ENCODE assay signal across 8 cellular contexts in genomic region chr19:4065430-4066175, GRCh38. TPM values are rescaled to one million over a fixed set of nuclear protein-coding genes. Genes with fewer than 3 reads are reported as not detected.
DNase-seq lines count a peak whose midpoint lies in the region; ATAC-seq and TF ChIP-seq lines count a peak whose summit lies in the region.

No MANE protein-coding gene starts in this region.

- H3K4me1 Mint-ChIP-seq in naive B cell = peaks cover 14 to 36% (median 30%) of the 10 kb centered on the region in 3 donors

- TF ChIP-seq CTCF in epithelial cell of proximal tubule (conservative IDR thresholded peaks at IDR 0.05; ENCODE audit: low read depth, low read length) = no peak

- no peaks in the 10 kb centered on the region for H3K27me3 Mint-ChIP-seq in naive B cell

- peak; percentile 59 for ATAC-seq in GM21619 (IDR thresholded peaks at IDR 0.05; ENCODE audit: unreplicated experiment)
- ATAC-seq in naive B cell (ENCODE audit: low read depth in 2 of 2) = peak; percentile 71 to 72

- no peaks in the 10 kb centered on the region for H3K9me3 Mint-ChIP-seq in naive B cell

- H3K36me3 Mint-ChIP-seq in naive B cell = no peaks in the 10 kb centered on the region

- DNase-seq in DMS153 treated with DMSO at 0.1 percent for 48 hours (lab: John Stamatoyannopoulos, UW; ENCODE audit: unreplicated experiment) (peak; percentile 79), OCI-M1 (lab: John Stamatoyannopoulos, UW) (peak; percentile 93), epithelial cell of proximal tubule (ENCODE audit: low read depth) (peak; percentile 46), naive B cell (peak; percentile 99)
- DNase-seq in activated T-cell treated with anti-CD3 and anti-CD28 coated beads, Interleukin-2, amount 50 U/mL, for 1 hour = peak; percentile 98
- peak; percentile 92 to 97 for DNase-seq in stimulated activated CD8-positive, alpha-beta memory T cell treated with anti-CD3 and anti-CD28 coated beads, Interleukin-7, amount 100 ng/mL, for 48 hours (ENCODE audit: extremely low read depth in 1 of 2, low read depth in 1 of 2)

- no peak for TF ChIP-seq RAD21 in Ishikawa (IDR thresholded peaks at IDR 0.05; ENCODE audit: low read depth)

- peak overlapping the region; percentile 86 for H3K4me3 ChIP-seq in epithelial cell of proximal tubule (ENCODE audit: low read depth, low read length)

- no peak for TF ChIP-seq EP300 in Ishikawa (IDR thresholded peaks at IDR 0.05; ENCODE audit: borderline replicate concordance)

- H3K4me3 Mint-ChIP-seq in naive B cell = peak overlapping the region; percentile 72 to 91 (median 78)

- H3K27ac Mint-ChIP-seq in naive B cell = peak overlapping the region in 3 of 6 donors; percentile 21 to 91 (median 57)

TF ChIP-seq in Ishikawa, 13 proteins besides CTCF, POLR2A, EP300 and RAD21:
- TF ChIP-seq REST (IDR thresholded peaks at IDR 0.05; ENCODE audit: low read depth) (no peak), TAF1 (IDR thresholded peaks at IDR 0.05; ENCODE audit: low read depth) (peak; percentile 10; the same call in 1 of the 2 replicates), MAX (IDR thresholded peaks at IDR 0.05) (peak; percentile 13), ZBTB7A (IDR thresholded peaks at IDR 0.05; ENCODE audit: low read depth) (no peak)
- TF ChIP-seq, protein P1, sequence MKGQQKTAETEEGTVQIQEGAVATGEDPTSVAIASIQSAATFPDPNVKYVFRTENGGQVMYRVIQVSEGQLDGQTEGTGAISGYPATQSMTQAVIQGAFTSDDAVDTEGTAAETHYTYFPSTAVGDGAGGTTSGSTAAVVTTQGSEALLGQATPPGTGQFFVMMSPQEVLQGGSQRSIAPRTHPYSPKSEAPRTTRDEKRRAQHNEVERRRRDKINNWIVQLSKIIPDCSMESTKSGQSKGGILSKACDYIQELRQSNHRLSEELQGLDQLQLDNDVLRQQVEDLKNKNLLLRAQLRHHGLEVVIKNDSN (IDR thresholded peaks at IDR 0.05) = 0 out of 2 replicates have a peak, but pooled peaks have one; percentile 10

RNA-seq across cellular contexts. Expression of gene ZBTB7A, which starts 1.1 kb away (rescaled TPM):
- total RNA-seq in epithelial cell of proximal tubule = 22.1 and 28.1 TPM in 2 replicates
- 10 to 100 TPM; 13.5 to 41.2 (median 21.2) TPM for polyA plus RNA-seq in naive B cell (ENCODE audit: low read depth in 6 of 6)

RNA-seq across cellular contexts. Expression of gene PIAS4, which starts 58.1 kb away (rescaled TPM):
- total RNA-seq in epithelial cell of proximal tubule = 26.7 and 31.5 TPM in 2 replicates
- polyA plus RNA-seq in naive B cell (ENCODE audit: low read depth in 6 of 6) = 10 to 100 TPM in 1 of 6 donors, 1 to 10 TPM in 5; 5.1 to 12.1 (median 6.1) TPM

RNA-seq across cellular contexts. Expression of gene MAP2K2, which starts 58.3 kb away (rescaled TPM):
- 123 and 138 TPM in 2 replicates for total RNA-seq in epithelial cell of proximal tubule
- 10 to 100 TPM; 50.3 to 88.0 (median 69.5) TPM for polyA plus RNA-seq in naive B cell (ENCODE audit: low read depth in 6 of 6)

Comparison
In these comparisons a context has a peak if more than half of its experiments do, and no peak if none do; other contexts are left out.
1. Peak in every context shown above with its lines: DNase-seq, ATAC-seq and H3K4me3 ChIP-seq.
2. DNase-seq: peak in every context shown above with its lines; median percentile 99 in naive B cell; 98 in activated T-cell treated with anti-CD3 and anti-CD28 coated beads, Interleukin-2, amount 50 U/mL, for 1 hour; 94 in stimulated activated CD8-positive, alpha-beta memory T cell treated with anti-CD3 and anti-CD28 coated beads, Interleukin-7, amount 100 ng/mL, for 48 hours; 93 in OCI-M1; 79 in DMS153 treated with DMSO at 0.1 percent for 48 hours; 46 in epithelial cell of proximal tubule.